In the genomic region with DNA sequence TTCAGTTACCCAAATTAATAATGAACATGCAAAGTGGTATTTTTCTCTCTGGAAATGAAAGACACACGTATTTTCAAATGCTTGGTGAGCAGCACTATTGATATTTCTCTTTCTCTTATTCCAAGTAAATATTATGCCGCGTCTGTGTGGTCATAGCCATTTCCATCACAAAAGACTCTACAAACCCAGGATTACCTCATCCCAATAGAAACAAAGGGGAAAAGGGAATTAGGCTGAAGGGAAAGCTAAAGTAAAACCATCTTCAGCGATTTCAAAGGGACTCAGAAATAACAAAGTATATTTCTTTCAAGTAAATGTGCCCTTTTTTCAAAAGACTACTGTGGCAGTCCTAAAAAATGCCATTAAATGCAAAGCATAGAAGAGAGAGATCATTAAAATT, we compare ENCODE assay signal across 17 cellular contexts.
DNase-seq lines count a peak whose midpoint lies in the region; ATAC-seq and TF ChIP-seq lines count a peak whose summit lies in the region.
"Had no signal": no experiment of that assay in that cellular context is flagged by ENCODE, and none has a peak within 500 bp of the region (broad histone marks: within the 10 kb centered on the region; RNA-seq: fewer than 3 reads in every experiment).

No MANE protein-coding gene starts in this region.

- no peak for TF ChIP-seq POLR2A in IMR-90 (IDR thresholded peaks at IDR 0.05; ENCODE audit: low read depth, low read length)
- no peak for TF ChIP-seq POLR2A in esophagus squamous epithelium (IDR thresholded peaks at IDR 0.05)

- H3K9me3 Mint-ChIP-seq in chondrocyte (ENCODE audit: low read depth) (no peaks in the 10 kb centered on the region), glutamatergic neuron (ENCODE audit: unreplicated experiment) (no peaks in the 10 kb centered on the region)
- peaks cover 0 to 2% (median 0%) of the 10 kb centered on the region in 5 donors for H3K9me3 Mint-ChIP-seq in CD8-positive, alpha-beta memory T cell

- no peak overlapping the region for H2AK9ac ChIP-seq in IMR-90 (replicated peaks; ENCODE audit: low read depth, low read length, poor library complexity)

- no peaks in the 10 kb centered on the region for H3K36me3 Mint-ChIP-seq in chondrocyte (ENCODE audit: low read depth)
- H3K36me3 Mint-ChIP-seq in glutamatergic neuron (ENCODE audit: unreplicated experiment), result no peaks in the 10 kb centered on the region
- no peaks in the 10 kb centered on the region for H3K36me3 Mint-ChIP-seq in CD8-positive, alpha-beta memory T cell

- peak overlapping the region; percentile 98 for H2BK20ac ChIP-seq in IMR-90 (ENCODE audit: low read depth, low read length)

- BruUV-seq in IMR-90 (replicated peaks; lab: Mats Ljungman, UMichigan), result TSS peak; percentile 98

- peaks cover 3 to 20% of the 10 kb centered on the region in 2 experiments; a peak in 3 of 4 replicates for H3K79me1 ChIP-seq in IMR-90 (ENCODE audit: low read depth in 1 of 2, low read length in 2 of 2)

- H3K4me1 Mint-ChIP-seq in chondrocyte (ENCODE audit: low read depth), result peaks cover 20% of the 10 kb centered on the region
- H3K4me1 Mint-ChIP-seq in glutamatergic neuron (ENCODE audit: low read depth, unreplicated experiment), result no peaks in the 10 kb centered on the region
- no peaks in the 10 kb centered on the region for H3K4me1 Mint-ChIP-seq in CD8-positive, alpha-beta memory T cell

- no peaks in the 10 kb centered on the region for H4K20me1 ChIP-seq in IMR-90 (ENCODE audit: insufficient read depth, low read length)

- H3K56ac ChIP-seq in IMR-90 (ENCODE audit: extremely low read depth, insufficient read depth, low read length), result peak overlapping the region; percentile 100

- peaks cover 25% of the 10 kb centered on the region for H3K4me1 ChIP-seq in IMR-90 (ENCODE audit: control insufficient read depth, insufficient read depth, low read length)
- H3K4me1 ChIP-seq in esophagus squamous epithelium, result no peaks in the 10 kb centered on the region
- no peaks in the 10 kb centered on the region for H3K4me1 ChIP-seq in CD8-positive, alpha-beta memory T cell (ENCODE audit: insufficient read depth, low read length)
- H3K4me1 ChIP-seq: adrenal gland, prostate gland, stomach had no signal

- peak overlapping the region; percentile 74; the same call in 1 of the 2 replicates for H3K9ac ChIP-seq in IMR-90 (ENCODE audit: low read depth, low read length)

- H3K9me3 ChIP-seq in IMR-90 (ENCODE audit: control insufficient read depth, insufficient read depth, low read length) (no peaks in the 10 kb centered on the region), esophagus squamous epithelium (no peaks in the 10 kb centered on the region)
- no peaks in the 10 kb centered on the region for H3K9me3 ChIP-seq in CD8-positive, alpha-beta memory T cell (ENCODE audit: low read length)
- H3K9me3 ChIP-seq: adrenal gland, prostate gland, stomach had no signal

- no peak for TF ChIP-seq RAD21 in IMR-90 (IDR thresholded peaks at IDR 0.05; ENCODE audit: low read length)

- H3K36me3 ChIP-seq in IMR-90 (ENCODE audit: control insufficient read depth, insufficient read depth, low read length) (no peaks in the 10 kb centered on the region), esophagus squamous epithelium (no peaks in the 10 kb centered on the region)
- H3K36me3 ChIP-seq in CD8-positive, alpha-beta memory T cell (ENCODE audit: insufficient read depth, low read length), result no peaks in the 10 kb centered on the region
- H3K36me3 ChIP-seq: adrenal gland, prostate gland, stomach had no signal

- no peaks in the 10 kb centered on the region for H3K27me3 ChIP-seq in IMR-90 (ENCODE audit: control insufficient read depth, insufficient read depth, low read length)
- no peaks in the 10 kb centered on the region for H3K27me3 ChIP-seq in esophagus squamous epithelium
- H3K27me3 ChIP-seq in CD8-positive, alpha-beta memory T cell (ENCODE audit: insufficient read depth, low read length, poor library complexity, severe bottlenecking), result no peaks in the 10 kb centered on the region
- H3K27me3 ChIP-seq: adrenal gland, stomach had no signal

- DNase-seq in AG10803 (ENCODE audit: low read depth) (no peak), IMR-90 (peak; percentile 61), chondrocyte (ENCODE audit: low spot score) (no peak), lung microvascular endothelial cell (ENCODE audit: low read depth in 2 of 2) (peak; percentile 29 to 52), glutamatergic neuron (no peak), esophagus squamous epithelium (lab: John Stamatoyannopoulos, UW) (no peak), posterior cingulate gyrus (no peak)
- DNase-seq in CD8-positive, alpha-beta memory T cell, result no peak
- DNase-seq: activated CD4-positive, alpha-beta T cell treated with anti-CD3 and anti-CD28 coated beads, Interleukin-2, amount 50 U/mL, for 48 hours; activated T-cell treated with anti-CD3 and anti-CD28 coated beads, Interleukin-2, amount 50 U/mL, for 48 hours; adrenal gland; GF-D8; KG1; NCI-H1105; stimulated activated CD4-positive, alpha-beta T cell treated with anti-CD3 and anti-CD28 coated beads, Interleukin-12 subunit alpha, Interleukin-12 subunit beta, amount 100 ng/mL, for 4 hours; stomach had no signal

- H3K4me2 ChIP-seq in IMR-90 (ENCODE audit: low read depth, low read length), result peak overlapping the region; percentile 68; the same call in 1 of the 2 replicates

- intact Hi-C loops in IMR-90 (cut with micrococcal nuclease) (loop anchor here (2.0 kb wide), 1 partner anchor 56 kb away; no protein-coding TSS in a partner anchor), esophagus squamous epithelium (cut with DNase I) (no loop called here), posterior cingulate gyrus (cut with DNase I) (no loop called here)

- H3K4ac ChIP-seq in IMR-90 (ENCODE audit: low read depth, low read length), result peak overlapping the region; percentile 92; the same call in 1 of the 2 replicates

- H2AFZ ChIP-seq in IMR-90 (replicated peaks; ENCODE audit: low read length, poor library complexity), result no peak overlapping the region

- H3K27ac ChIP-seq in IMR-90 (ENCODE audit: insufficient read depth, low read length), result peak overlapping the region; percentile 81
- H3K27ac ChIP-seq in esophagus squamous epithelium, result peak overlapping the region in 2 of 4 donors; percentile 17 to 55
- no peak overlapping the region for H3K27ac ChIP-seq in CD8-positive, alpha-beta memory T cell (ENCODE audit: low read depth, low read length)
- H3K27ac ChIP-seq: adrenal gland, prostate gland had no signal

- peak overlapping the region; percentile 99 for H4K5ac ChIP-seq in IMR-90 (ENCODE audit: low read depth, low read length)

- peak overlapping the region; percentile 98 for H2BK120ac ChIP-seq in IMR-90 (ENCODE audit: low read depth, low read length)

- H3K4me3 Mint-ChIP-seq in chondrocyte (ENCODE audit: unreplicated experiment) (no peak overlapping the region), glutamatergic neuron (ENCODE audit: unreplicated experiment) (no peak overlapping the region)
- H3K4me3 Mint-ChIP-seq in CD8-positive, alpha-beta memory T cell, result no peak overlapping the region

- dilution Hi-C loops in IMR-90 (cut with HindIII; ENCODE audit: low sequenced_read_pairs, unreplicated experiment), result no loop called here

- no CpG with 5 or more reads among the region's 4 CpGs for WGBS in IMR-90 (ENCODE audit: extremely low coverage in 2 of 2, insufficient read length in 1 of 2), 2 experiments
- 67 to 68% methylated on average over 4 of the region's 4 CpGs for WGBS in esophagus squamous epithelium, 2 donors

- peak overlapping the region; percentile 89 for H3K23ac ChIP-seq in IMR-90 (ENCODE audit: low read depth, low read length)

- no peak for TF ChIP-seq CTCF in AG10803 (conservative IDR thresholded peaks at IDR 0.05; ENCODE audit: low read length)
- no peak for TF ChIP-seq CTCF in IMR-90 (conservative IDR thresholded peaks at IDR 0.05; ENCODE audit: low read depth, low read length)
- TF ChIP-seq CTCF in chondrocyte (IDR thresholded peaks at IDR 0.05), result no peak
- no peak for TF ChIP-seq CTCF in glutamatergic neuron (IDR thresholded peaks at IDR 0.05; ENCODE audit: partially characterized antibody, unreplicated experiment)
- no peak for TF ChIP-seq CTCF in esophagus squamous epithelium (IDR thresholded peaks at IDR 0.05)

- peak overlapping the region; percentile 99 for H3K18ac ChIP-seq in IMR-90 (ENCODE audit: low read depth, low read length)

- H3K4me3 ChIP-seq in AG10803 (ENCODE audit: low read length) (peak overlapping the region; percentile 7; the same call in 1 of the 2 replicates), IMR-90 (ENCODE audit: insufficient read depth, low read depth, low read length) (no peak overlapping the region), esophagus squamous epithelium (no peak overlapping the region)
- no peak overlapping the region for H3K4me3 ChIP-seq in CD8-positive, alpha-beta memory T cell (ENCODE audit: low read length)
- H3K4me3 ChIP-seq: adrenal gland, prostate gland, stomach had no signal

- peaks cover 13% of the 10 kb centered on the region for H3K9me1 ChIP-seq in IMR-90 (ENCODE audit: insufficient read depth, low read length)

- peak overlapping the region; percentile 79 for H2AK5ac ChIP-seq in IMR-90 (ENCODE audit: low read depth, low read length)

- peak overlapping the region; percentile 100 for H2BK5ac ChIP-seq in IMR-90 (ENCODE audit: low read depth, low read length, poor library complexity, severe bottlenecking)

- no peak for ATAC-seq in IMR-90 (ENCODE audit: low read depth)

- peak overlapping the region; percentile 92 for H3K14ac ChIP-seq in IMR-90 (replicated peaks; ENCODE audit: low read depth, low read length)

- H3K27me3 Mint-ChIP-seq in chondrocyte (ENCODE audit: low read depth) (no peaks in the 10 kb centered on the region), glutamatergic neuron (ENCODE audit: unreplicated experiment) (no peaks in the 10 kb centered on the region)
- H3K27me3 Mint-ChIP-seq in CD8-positive, alpha-beta memory T cell, result peaks cover 0 to 8% of the 10 kb centered on the region in 2 donors

- peak overlapping the region; percentile 74 for H3K27ac Mint-ChIP-seq in chondrocyte (ENCODE audit: unreplicated experiment)
- no peak overlapping the region for H3K27ac Mint-ChIP-seq in glutamatergic neuron (ENCODE audit: unreplicated experiment)
- no peak overlapping the region for H3K27ac Mint-ChIP-seq in CD8-positive, alpha-beta memory T cell

- POLR2A ChIA-PET in IMR-90 (lab: Charles Lee; ENCODE audit: unreplicated experiment), result interaction anchor here (0.7 kb wide), 1 partner anchor 55 kb away, joined by 3 read pairs; no protein-coding TSS in a partner anchor
- POLR2A ChIA-PET in CD8-positive, alpha-beta memory T cell (lab: Charles Lee), result no interaction called here

- in situ Hi-C loops in IMR-90 (cut with MboI; ENCODE audit: low sequenced_read_pairs), result no loop called here

- H4K8ac ChIP-seq in IMR-90 (ENCODE audit: low read depth in 2 of 2, low read length in 2 of 2), result peak overlapping the region; percentile 87 to 98

- H2BK15ac ChIP-seq in IMR-90 (ENCODE audit: low read depth, low read length), result peak overlapping the region; percentile 40; the same call in 1 of the 3 replicates

- peak overlapping the region; percentile 97 for H4K91ac ChIP-seq in IMR-90 (ENCODE audit: insufficient read depth, low read depth, low read length)

- CTCF ChIA-PET in IMR-90 (lab: Yijun Ruan, JAX), result no interaction called here
- CTCF ChIA-PET in CD8-positive, alpha-beta memory T cell (lab: Charles Lee), result no interaction called here

TF ChIP-seq in IMR-90, 13 proteins besides CTCF, POLR2A, EP300 and RAD21 (continues in another document):
- TF ChIP-seq MAZ (IDR thresholded peaks at IDR 0.05; ENCODE audit: borderline replicate concordance, low read depth, low read length) (no peak), NFE2L2 (IDR thresholded peaks at IDR 0.05; ENCODE audit: low read depth, low read length) (no peak)

Comparison
In these comparisons a context has a peak if more than half of its experiments do, and no peak if none do; other contexts are left out.
1. DNase-seq: peak in IMR-90 (single experiment) and lung microvascular endothelial cell (2 of 2); none in AG10803 (single experiment), chondrocyte (single experiment), glutamatergic neuron (single experiment), esophagus squamous epithelium (single experiment), posterior cingulate gyrus (0 of 10) and CD8-positive, alpha-beta memory T cell (0 of 5).